Comparison of ENCODE assay signal across 1 cellular context in genomic region chr3:158801696-158802398, GRCh38.
TF ChIP-seq lines count a peak whose summit lies in the region.

MFSD1 (plus strand) TSS chr3:158802054; CDS start chr3:158802153, 99 bp downstream.

TF ChIP-seq in HepG2, 621 proteins besides CTCF, POLR2A, EP300 and RAD21 (continued from another document and continues in another):
- TF ChIP-seq RERE (CRISPR knock-in tag; IDR thresholded peaks at IDR 0.05; ENCODE audit: low read depth) (no peak), ZNF878 (CRISPR knock-in tag; IDR thresholded peaks at IDR 0.05) (0 out of 2 replicates have a peak, but pooled peaks have one; percentile 57), PRMT3 (CRISPR knock-in tag; IDR thresholded peaks at IDR 0.05; ENCODE audit: borderline replicate concordance, low read depth) (0 out of 2 replicates have a peak, but pooled peaks have one; percentile 46), REL (CRISPR knock-in tag; conservative IDR thresholded peaks at IDR 0.05) (peak; percentile 78), KLF12 (CRISPR knock-in tag; IDR thresholded peaks at IDR 0.05; ENCODE audit: borderline replicate concordance) (peak; percentile 99), ZNF782 (CRISPR knock-in tag; IDR thresholded peaks at IDR 0.05; ENCODE audit: borderline replicate concordance) (no peak), ZNF543 (CRISPR knock-in tag; IDR thresholded peaks at IDR 0.05) (no peak), TBX2 (CRISPR knock-in tag; IDR thresholded peaks at IDR 0.05; ENCODE audit: borderline replicate concordance) (peak; percentile 41; the same call in 1 of the 2 replicates), TFDP2 (CRISPR knock-in tag; IDR thresholded peaks at IDR 0.05) (peak; percentile 73; the same call in 1 of the 2 replicates), AGO1 (IDR thresholded peaks at IDR 0.05; ENCODE audit: low read depth, low read length, poor library complexity, severe bottlenecking) (peak; percentile 34), ZNF414 (CRISPR knock-in tag; IDR thresholded peaks at IDR 0.05) (peak; percentile 32; the same call in 1 of the 2 replicates), CBX5 (CRISPR knock-in tag; IDR thresholded peaks at IDR 0.05; ENCODE audit: borderline replicate concordance) (peak; percentile 19; the same call in 1 of the 2 replicates), ZXDC (CRISPR knock-in tag; IDR thresholded peaks at IDR 0.05) (no peak), NCOA1 (CRISPR knock-in tag; IDR thresholded peaks at IDR 0.05) (0 out of 2 replicates have a peak, but pooled peaks have one; percentile 44), GPBP1L1 (CRISPR knock-in tag; IDR thresholded peaks at IDR 0.05) (no peak), TOPORS (CRISPR knock-in tag; IDR thresholded peaks at IDR 0.05) (no peak; the same call in 1 of the 2 replicates), ZNF549 (CRISPR knock-in tag; IDR thresholded peaks at IDR 0.05) (no peak), MYPOP (CRISPR knock-in tag; IDR thresholded peaks at IDR 0.05) (peak; percentile 88; the same call in 1 of the 2 replicates), ZGPAT (CRISPR knock-in tag; IDR thresholded peaks at IDR 0.05) (peak; percentile 96), ARID3A (IDR thresholded peaks at IDR 0.05; ENCODE audit: low read depth, low read length) (0 out of 2 replicates have a peak, but pooled peaks have one; percentile 6), GLI4 (CRISPR knock-in tag; IDR thresholded peaks at IDR 0.05; ENCODE audit: borderline replicate concordance) (peak; percentile 91; the same call in 1 of the 2 replicates), ZNF839 (CRISPR knock-in tag; IDR thresholded peaks at IDR 0.05; ENCODE audit: borderline replicate concordance) (no peak), MLX (CRISPR knock-in tag; IDR thresholded peaks at IDR 0.05) (peak; percentile 80; the same call in 1 of the 2 replicates), WIZ (CRISPR knock-in tag; IDR thresholded peaks at IDR 0.05) (0 out of 2 replicates have a peak, but pooled peaks have one; percentile 26), SIX1 (CRISPR knock-in tag; IDR thresholded peaks at IDR 0.05; ENCODE audit: borderline replicate concordance) (no peak), GABPB1 (CRISPR knock-in tag; IDR thresholded peaks at IDR 0.05) (peak; percentile 92), HHEX (CRISPR knock-in tag; IDR thresholded peaks at IDR 0.05) (no peak), ZSCAN20 (CRISPR knock-in tag; IDR thresholded peaks at IDR 0.05; ENCODE audit: borderline replicate concordance) (no peak), RBM39 (IDR thresholded peaks at IDR 0.05; ENCODE audit: low read depth, low read length, poor library complexity, severe bottlenecking) (peak; percentile 66), ZNF607 (CRISPR knock-in tag; IDR thresholded peaks at IDR 0.05; ENCODE audit: borderline replicate concordance) (no peak), ZSCAN12 (CRISPR knock-in tag; IDR thresholded peaks at IDR 0.05) (no peak), ARID4A (CRISPR knock-in tag; IDR thresholded peaks at IDR 0.05; ENCODE audit: borderline replicate concordance) (peak; percentile 99), FOXP1 (IDR thresholded peaks at IDR 0.05) (no peak), FOXP1 (CRISPR knock-in tag; IDR thresholded peaks at IDR 0.05) (no peak), ZFX (CRISPR knock-in tag; IDR thresholded peaks at IDR 0.05; ENCODE audit: low read depth) (peak; percentile 96)
